1 cellular context compared by ENCODE assay signal in the genomic region with DNA sequence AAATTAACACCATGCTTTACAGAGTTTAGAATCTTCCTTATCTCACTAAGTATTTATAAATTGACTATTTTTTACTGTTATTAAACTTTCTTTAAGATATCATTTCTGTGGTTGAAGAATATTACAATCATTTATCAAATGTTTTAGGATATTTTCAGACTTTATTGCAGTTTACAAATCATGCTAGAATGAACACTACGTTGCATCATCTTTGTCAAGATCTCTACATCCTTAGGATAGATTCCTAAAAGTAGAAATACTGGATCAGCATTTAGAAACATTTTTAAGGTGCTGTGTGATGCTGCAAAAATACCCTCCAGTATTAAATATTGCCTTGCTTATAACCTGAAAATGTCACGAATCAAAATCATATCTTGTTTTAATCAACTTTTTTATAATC.
TF ChIP-seq lines count a peak whose summit lies in the region.

No MANE protein-coding gene starts in this region.

TF ChIP-seq in A549, 52 proteins besides CTCF, POLR2A, EP300 and RAD21:
- TF ChIP-seq, protein P1, sequence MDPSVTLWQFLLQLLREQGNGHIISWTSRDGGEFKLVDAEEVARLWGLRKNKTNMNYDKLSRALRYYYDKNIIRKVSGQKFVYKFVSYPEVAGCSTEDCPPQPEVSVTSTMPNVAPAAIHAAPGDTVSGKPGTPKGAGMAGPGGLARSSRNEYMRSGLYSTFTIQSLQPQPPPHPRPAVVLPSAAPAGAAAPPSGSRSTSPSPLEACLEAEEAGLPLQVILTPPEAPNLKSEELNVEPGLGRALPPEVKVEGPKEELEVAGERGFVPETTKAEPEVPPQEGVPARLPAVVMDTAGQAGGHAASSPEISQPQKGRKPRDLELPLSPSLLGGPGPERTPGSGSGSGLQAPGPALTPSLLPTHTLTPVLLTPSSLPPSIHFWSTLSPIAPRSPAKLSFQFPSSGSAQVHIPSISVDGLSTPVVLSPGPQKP (IDR thresholded peaks at IDR 0.05; ENCODE audit: low read depth, low read length), result no peak
- TF ChIP-seq ZNF302 (CRISPR knock-in tag; IDR thresholded peaks at IDR 0.05), result no peak
- TF ChIP-seq FOSL2 (IDR thresholded peaks at IDR 0.05), result no peak
- no peak for TF ChIP-seq FOSL2 (CRISPR knock-in tag; IDR thresholded peaks at IDR 0.05)
- no peak for TF ChIP-seq NFE2L2 (conservative IDR thresholded peaks at IDR 0.05; ENCODE audit: low read length)
- no peak for TF ChIP-seq KDM1A (IDR thresholded peaks at IDR 0.05; ENCODE audit: low read depth)
- no peak for TF ChIP-seq POLR2AphosphoS2 (conservative IDR thresholded peaks at IDR 0.05; ENCODE audit: low read length)
- TF ChIP-seq TP53 (CRISPR knock-in tag; IDR thresholded peaks at IDR 0.05), result no peak
TF ChIP-seq in A549: peak in this region for 0.
